Comparison of ENCODE assay signal across 11 cellular contexts in the genomic region with DNA sequence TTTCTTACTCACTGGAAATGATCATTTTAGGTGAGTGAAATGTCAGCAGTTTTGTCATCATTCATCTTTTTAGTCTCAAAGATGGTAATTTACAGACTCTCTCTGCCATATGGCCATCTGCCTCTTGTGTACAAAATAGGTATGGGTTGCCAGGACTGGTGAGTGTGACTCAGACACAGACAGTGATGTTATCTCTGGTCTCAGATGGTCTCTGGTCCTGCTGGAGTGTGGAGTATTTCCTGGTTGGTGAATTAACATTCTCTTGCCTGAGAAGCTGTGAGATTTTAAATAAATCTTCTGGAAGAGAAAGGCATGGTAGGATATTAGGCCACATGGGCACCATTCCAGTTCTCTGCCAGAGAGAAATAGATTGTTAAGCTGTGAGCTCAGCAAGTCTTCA.
A peak's percentile ranks its signal among the peaks of the same experiment; 100 is the strongest.
DNase-seq lines count a peak whose midpoint lies in the region; ATAC-seq, FAIRE-seq and TF ChIP-seq lines count a peak whose summit lies in the region.
"Had no signal": no experiment of that assay in that cellular context is flagged by ENCODE, and none has a peak within 500 bp of the region (broad histone marks: within the 10 kb centered on the region; RNA-seq: fewer than 3 reads in every experiment).

No MANE protein-coding gene starts in this region.

- BruUV-seq in IMR-90 (replicated peaks; lab: Mats Ljungman, UMichigan) = no TSS peak

- TF ChIP-seq POLR2A in IMR-90 (IDR thresholded peaks at IDR 0.05; ENCODE audit: low read depth, low read length) (no peak), GM18505 (IDR thresholded peaks at IDR 0.05; ENCODE audit: borderline replicate concordance, extremely low read depth, insufficient read depth, insufficient read length) (no peak)

- in situ Hi-C loops in IMR-90 (cut with MboI; ENCODE audit: low sequenced_read_pairs) = no loop called here
- in situ Hi-C loops in astrocyte of the cerebellum (cut with HindIII; ENCODE audit: low sequenced_read_pairs) = no loop called here

- peaks cover 14% of the 10 kb centered on the region for H3K27me3 Mint-ChIP-seq in activated T-helper 17 cell treated with anti-CD3 and anti-CD28 coated beads, Interleukin-2, amount 50 U/mL, for 72 hours
- H3K27me3 Mint-ChIP-seq in immature natural killer cell (ENCODE audit: low read depth in 3 of 3) = peaks cover 2% of the 10 kb centered on the region in 3 donors

- no peak overlapping the region for H4K91ac ChIP-seq in IMR-90 (ENCODE audit: insufficient read depth, low read depth, low read length)

- H3K14ac ChIP-seq in IMR-90 (replicated peaks; ENCODE audit: low read depth, low read length) = no peak overlapping the region

- no peaks in the 10 kb centered on the region for H3K79me1 ChIP-seq in IMR-90 (ENCODE audit: low read depth in 1 of 2, low read length in 2 of 2)

- ATAC-seq in IMR-90 (ENCODE audit: low read depth) (peak; percentile 67), left colon (no peak), GM18505 (IDR thresholded peaks at IDR 0.05; ENCODE audit: unreplicated experiment) (no peak)
- no peak for ATAC-seq in activated T-helper 17 cell treated with anti-CD3 and anti-CD28 coated beads, Interleukin-2, amount 50 U/mL, for 72 hours (replicated peaks)

- H3K56ac ChIP-seq in IMR-90 (ENCODE audit: extremely low read depth, insufficient read depth, low read length) = no peak overlapping the region

- H3K9me1 ChIP-seq in IMR-90 (ENCODE audit: insufficient read depth, low read length) (no peaks in the 10 kb centered on the region), keratinocyte (ENCODE audit: control insufficient read depth, extremely low read depth, insufficient read depth, low read length) (no peaks in the 10 kb centered on the region)

- no peak overlapping the region for H2AFZ ChIP-seq in IMR-90 (replicated peaks; ENCODE audit: low read length, poor library complexity)
- no peak overlapping the region for H2AFZ ChIP-seq in keratinocyte (ENCODE audit: control insufficient read depth, low read length)

- dilution Hi-C loops in IMR-90 (cut with HindIII; ENCODE audit: low sequenced_read_pairs, unreplicated experiment) = no loop called here
- dilution Hi-C loops in keratinocyte (cut with MboI; ENCODE audit: extremely low pct_ligation_motif_present, low sequenced_read_pairs) = no loop called here

- DNase-seq in IMR-90 = peak; percentile 49
- DNase-seq in astrocyte of the cerebellum (ENCODE audit: low read depth) = peak; percentile 12
- DNase-seq in keratinocyte (ENCODE audit: low read depth, low spot score) = peak; percentile 4
- no peak for DNase-seq in left colon
- no peak for DNase-seq in immature natural killer cell
- DNase-seq: DMS79, foreskin melanocyte, NCI-H187 treated with DMSO at 0.1 percent for 48 hours had no signal

- no peak overlapping the region for H3K4ac ChIP-seq in IMR-90 (ENCODE audit: low read depth, low read length)

- no peak overlapping the region for H2BK5ac ChIP-seq in IMR-90 (ENCODE audit: low read depth, low read length, poor library complexity, severe bottlenecking)

- no peaks in the 10 kb centered on the region for H3K36me3 Mint-ChIP-seq in activated T-helper 17 cell treated with anti-CD3 and anti-CD28 coated beads, Interleukin-2, amount 50 U/mL, for 72 hours (ENCODE audit: low read depth)
- no peaks in the 10 kb centered on the region for H3K36me3 Mint-ChIP-seq in immature natural killer cell

- CTCF ChIA-PET in IMR-90 (lab: Yijun Ruan, JAX) = interaction anchor here (0.6 kb wide), 1 partner anchor 402 kb away, joined by 5 read pairs; no protein-coding TSS in a partner anchor

- no peaks in the 10 kb centered on the region for H3K4me1 ChIP-seq in IMR-90 (ENCODE audit: control insufficient read depth, insufficient read depth, low read length)
- no peaks in the 10 kb centered on the region for H3K4me1 ChIP-seq in keratinocyte (ENCODE audit: control insufficient read depth, extremely low read depth, insufficient read depth, low read length)

- H3K4me1 Mint-ChIP-seq in activated T-helper 17 cell treated with anti-CD3 and anti-CD28 coated beads, Interleukin-2, amount 50 U/mL, for 72 hours = no peaks in the 10 kb centered on the region
- H3K4me1 Mint-ChIP-seq in immature natural killer cell = no peaks in the 10 kb centered on the region

- no peaks in the 10 kb centered on the region for H3K79me2 ChIP-seq in keratinocyte (ENCODE audit: control insufficient read depth, insufficient read depth, low read length)

- TF ChIP-seq CTCF in C4-2B (conservative IDR thresholded peaks at IDR 0.05) (0 out of 2 replicates have a peak, but pooled peaks have one; percentile 4), IMR-90 (conservative IDR thresholded peaks at IDR 0.05; ENCODE audit: low read depth, low read length) (no peak), astrocyte of the cerebellum (IDR thresholded peaks at IDR 0.05; ENCODE audit: low read depth, low read length, missing control alignments) (no peak), keratinocyte (optimal IDR thresholded peaks at IDR 0.05 in 1 of 3, IDR thresholded peaks at IDR 0.05 in 1 of 3, conservative IDR thresholded peaks at IDR 0.05 in 1 of 3; ENCODE audit: extremely low read depth in 1 of 3, insufficient read depth in 2 of 3, low read length in 3 of 3) (no peak)

- peak; percentile 78 for FAIRE-seq in keratinocyte (lab: Jason Lieb, UNC)

- no peak overlapping the region for H2AK9ac ChIP-seq in IMR-90 (replicated peaks; ENCODE audit: low read depth, low read length, poor library complexity)

- no peak overlapping the region for H3K27ac ChIP-seq in C4-2B
- H3K27ac ChIP-seq in IMR-90 (ENCODE audit: insufficient read depth, low read length) = no peak overlapping the region
- no peak overlapping the region for H3K27ac ChIP-seq in keratinocyte (ENCODE audit: control insufficient read depth, insufficient read depth, low read length)

- no peak overlapping the region for H3K27ac Mint-ChIP-seq in activated T-helper 17 cell treated with anti-CD3 and anti-CD28 coated beads, Interleukin-2, amount 50 U/mL, for 72 hours
- no peak overlapping the region for H3K27ac Mint-ChIP-seq in immature natural killer cell

- intact Hi-C loops in IMR-90 (cut with micrococcal nuclease) (no loop called here), left colon (cut with DNase I, micrococcal nuclease) (no loop called here)

- H4K20me1 ChIP-seq in IMR-90 (ENCODE audit: insufficient read depth, low read length) = no peaks in the 10 kb centered on the region
- H4K20me1 ChIP-seq in keratinocyte (ENCODE audit: control insufficient read depth, extremely low read depth, insufficient read depth, low read length) = no peaks in the 10 kb centered on the region

- no peak overlapping the region for H2BK120ac ChIP-seq in IMR-90 (ENCODE audit: low read depth, low read length)

- H3K36me3 ChIP-seq in IMR-90 (ENCODE audit: control insufficient read depth, insufficient read depth, low read length) = no peaks in the 10 kb centered on the region
- H3K36me3 ChIP-seq in keratinocyte (ENCODE audit: control insufficient read depth in 2 of 2, extremely low read depth in 1 of 2, insufficient read depth in 2 of 2, low read length in 2 of 2) = no peaks in the 10 kb centered on the region

- H3K4me3 Mint-ChIP-seq in activated T-helper 17 cell treated with anti-CD3 and anti-CD28 coated beads, Interleukin-2, amount 50 U/mL, for 72 hours = no peak overlapping the region
- no peak overlapping the region for H3K4me3 Mint-ChIP-seq in immature natural killer cell

- H2BK20ac ChIP-seq in IMR-90 (ENCODE audit: low read depth, low read length) = no peak overlapping the region

- H4K5ac ChIP-seq in IMR-90 (ENCODE audit: low read depth, low read length) = no peak overlapping the region

- no peak overlapping the region for H3K9ac ChIP-seq in IMR-90 (ENCODE audit: low read depth, low read length)
- no peak overlapping the region for H3K9ac ChIP-seq in keratinocyte (ENCODE audit: control insufficient read depth, extremely low read depth, insufficient read depth, low read length)

- no peaks in the 10 kb centered on the region for H3K27me3 ChIP-seq in IMR-90 (ENCODE audit: control insufficient read depth, insufficient read depth, low read length)
- H3K27me3 ChIP-seq in keratinocyte (ENCODE audit: control insufficient read depth, extremely low read depth, insufficient read depth, low read length) = no peaks in the 10 kb centered on the region

- H3K9me3 Mint-ChIP-seq in activated T-helper 17 cell treated with anti-CD3 and anti-CD28 coated beads, Interleukin-2, amount 50 U/mL, for 72 hours = no peaks in the 10 kb centered on the region
- H3K9me3 Mint-ChIP-seq in immature natural killer cell = peaks cover 0 to 13% (median 4%) of the 10 kb centered on the region in 6 donors

- H3K23ac ChIP-seq in IMR-90 (ENCODE audit: low read depth, low read length) = no peak overlapping the region

- no peak overlapping the region for H3K4me2 ChIP-seq in IMR-90 (ENCODE audit: low read depth, low read length)
- no peak overlapping the region for H3K4me2 ChIP-seq in keratinocyte (ENCODE audit: control insufficient read depth, extremely low read depth, insufficient read depth, low read depth, low read length)

- H2BK15ac ChIP-seq in IMR-90 (ENCODE audit: low read depth, low read length) = no peak overlapping the region

- POLR2A ChIA-PET in IMR-90 (lab: Charles Lee; ENCODE audit: unreplicated experiment) = no interaction called here

- H3K9me3 ChIP-seq in IMR-90 (ENCODE audit: control insufficient read depth, insufficient read depth, low read length) (no peaks in the 10 kb centered on the region), keratinocyte (ENCODE audit: control insufficient read depth, low read depth, low read length) (no peaks in the 10 kb centered on the region)

- no peak overlapping the region for H2AK5ac ChIP-seq in IMR-90 (ENCODE audit: low read depth, low read length)

- TF ChIP-seq RAD21 in IMR-90 (IDR thresholded peaks at IDR 0.05; ENCODE audit: low read length) = no peak

- no peak overlapping the region for H3K4me3 ChIP-seq in IMR-90 (ENCODE audit: insufficient read depth, low read depth, low read length)
- no peak overlapping the region for H3K4me3 ChIP-seq in astrocyte of the cerebellum (ENCODE audit: low read depth, low read length)
- H3K4me3 ChIP-seq in keratinocyte (ENCODE audit: control insufficient read depth in 2 of 3, extremely low read depth in 1 of 3, insufficient read depth in 2 of 3, low read depth in 1 of 3, low read length in 3 of 3) = no peak overlapping the region

- H3K18ac ChIP-seq in IMR-90 (ENCODE audit: low read depth, low read length) = no peak overlapping the region

- no peak overlapping the region for H4K8ac ChIP-seq in IMR-90 (ENCODE audit: low read depth in 2 of 2, low read length in 2 of 2)

TF ChIP-seq in IMR-90, 13 proteins besides CTCF, POLR2A, EP300 and RAD21 (continues in another document):
- TF ChIP-seq, protein P1, sequence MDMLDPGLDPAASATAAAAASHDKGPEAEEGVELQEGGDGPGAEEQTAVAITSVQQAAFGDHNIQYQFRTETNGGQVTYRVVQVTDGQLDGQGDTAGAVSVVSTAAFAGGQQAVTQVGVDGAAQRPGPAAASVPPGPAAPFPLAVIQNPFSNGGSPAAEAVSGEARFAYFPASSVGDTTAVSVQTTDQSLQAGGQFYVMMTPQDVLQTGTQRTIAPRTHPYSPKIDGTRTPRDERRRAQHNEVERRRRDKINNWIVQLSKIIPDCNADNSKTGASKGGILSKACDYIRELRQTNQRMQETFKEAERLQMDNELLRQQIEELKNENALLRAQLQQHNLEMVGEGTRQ (IDR thresholded peaks at IDR 0.05; ENCODE audit: low read depth, low read length) = no peak
- TF ChIP-seq BHLHE40 (IDR thresholded peaks at IDR 0.05; ENCODE audit: low read depth, low read length) (no peak), RFX5 (IDR thresholded peaks at IDR 0.05; ENCODE audit: low read depth, low read length) (no peak)

Comparison
In these comparisons a context has a peak if more than half of its experiments do, and no peak if none do; other contexts are left out.
1. DNase-seq: peak in IMR-90 (single experiment), astrocyte of the cerebellum (single experiment) and keratinocyte (single experiment); none in left colon (0 of 2) and immature natural killer cell (0 of 3).